ENCODE assay signal across 8 cellular contexts in genomic region chr20:63273635-63274380, GRCh38. TPM values are rescaled to one million over a fixed set of nuclear protein-coding genes. Genes with fewer than 3 reads are reported as not detected.
A peak's percentile ranks its signal among the peaks of the same experiment; 100 is the strongest.
DNase-seq lines count a peak whose midpoint lies in the region; ATAC-seq and TF ChIP-seq lines count a peak whose summit lies in the region.

No MANE protein-coding gene starts in this region.

- no peak for ATAC-seq in HG02642 (IDR thresholded peaks at IDR 0.05; ENCODE audit: poor library complexity, unreplicated experiment)
- no peak for ATAC-seq in GM21381 (IDR thresholded peaks at IDR 0.05; ENCODE audit: unreplicated experiment)

- peaks cover 13 to 27% (median 19%) of the 10 kb centered on the region in 4 donors for H3K4me1 ChIP-seq in transverse colon

- no peaks in the 10 kb centered on the region for H3K9me3 ChIP-seq in transverse colon

- H3K4me3 ChIP-seq in transverse colon, result peak overlapping the region; percentile 93 to 100 (median 95)

- in situ Hi-C loops in transverse colon (cut with MboI; ENCODE audit: low pct_ligation_motif_present in 1 of 4, low pct_unique_long_range_greater_than_20kb in 1 of 4, low sequenced_read_pairs in 3 of 4), result no loop called here

- peak overlapping the region in 3 of 4 donors; percentile 83 to 85 (median 85) for H3K27ac ChIP-seq in transverse colon

- DNase-seq in AG08396 (ENCODE audit: low spot score) (peak; percentile 83), HPDE6-E6E7 (ENCODE audit: extremely low spot score) (peak; percentile 58), amniotic stem cell (lab: John Stamatoyannopoulos, UW) (peak; percentile 25), kidney tubule cell (ENCODE audit: low spot score) (peak; percentile 91), transverse colon (no peak)
- no peak for DNase-seq in stimulated activated naive CD4-positive, alpha-beta T cell (lab: John Stamatoyannopoulos, UW)

- intact Hi-C loops in transverse colon (cut with DNase I; ENCODE audit: low total_unique reads), result no loop called here

- H3K27me3 ChIP-seq in transverse colon, result no peaks in the 10 kb centered on the region

- no peak for TF ChIP-seq CTCF in transverse colon (IDR thresholded peaks at IDR 0.05)

- TF ChIP-seq EP300 in transverse colon (IDR thresholded peaks at IDR 0.05; ENCODE audit: low read depth), result no peak

- WGBS in transverse colon (ENCODE audit: low coverage in 1 of 2), 2 donors, result 26 to 34% methylated on average over 6 to 20 of the region's 20 CpGs

- peaks cover 0 to 10% (median 2%) of the 10 kb centered on the region in 4 donors for H3K36me3 ChIP-seq in transverse colon

- TF ChIP-seq POLR2A in transverse colon (IDR thresholded peaks at IDR 0.05), result no peak

RNA-seq across cellular contexts. Expression of gene ARFGAP1, which starts 1.2 kb away (rescaled TPM):
- 100 to 1,000 TPM in 1 of 4 donors, 10 to 100 TPM in 3; 43.8 to 200 (median 74.8) TPM for total RNA-seq in transverse colon

RNA-seq across cellular contexts. Expression of gene COL20A1, which starts 19.2 kb away (rescaled TPM):
- 10 to 100 TPM in 1 of 4 donors, not detected in 3; 43.8 TPM for total RNA-seq in transverse colon

RNA-seq across cellular contexts. Expression of gene NKAIN4, which starts 19.5 kb away (rescaled TPM):
- total RNA-seq in transverse colon, result under 1 TPM in 1 of 4 donors, not detected in 3; 0.79 TPM

RNA-seq across cellular contexts. Expression of gene BIRC7, which starts 38.1 kb away (rescaled TPM):
- total RNA-seq in transverse colon, result 10 to 100 TPM in 1 of 4 donors, 1 to 10 TPM in 1, not detected in 2; 1.6 to 12.7 TPM

RNA-seq across cellular contexts. Expression of gene YTHDF1, which starts 57.9 kb away (rescaled TPM):
- 10 to 100 TPM; 29.4 to 35.2 (median 32.9) TPM for total RNA-seq in transverse colon

Comparison
In these comparisons a context has a peak if more than half of its experiments do, and no peak if none do; other contexts are left out.
1. DNase-seq: peak in AG08396 (single experiment), HPDE6-E6E7 (single experiment), amniotic stem cell (single experiment) and kidney tubule cell (single experiment); none in transverse colon (single experiment) and stimulated activated naive CD4-positive, alpha-beta T cell (0 of 6).